9 cellular contexts compared by ENCODE assay signal in genomic region chr22:29369460-29369859, GRCh38. TPM values are rescaled to one million over a fixed set of nuclear protein-coding genes. Genes with fewer than 3 reads are reported as not detected.
A peak's percentile ranks its signal among the peaks of the same experiment; 100 is the strongest.
DNase-seq lines count a peak whose midpoint lies in the region; ATAC-seq, FAIRE-seq and TF ChIP-seq lines count a peak whose summit lies in the region.
"Had no signal": no experiment of that assay in that cellular context is flagged by ENCODE, and none has a peak within 500 bp of the region (broad histone marks: within the 10 kb centered on the region; RNA-seq: fewer than 3 reads in every experiment).

No MANE protein-coding gene starts in this region.

- intact Hi-C loops in sigmoid colon (cut with DNase I) = no loop called here

- TF ChIP-seq CTCF in astrocyte of the cerebellum (IDR thresholded peaks at IDR 0.05; ENCODE audit: low read depth, low read length, missing control alignments) (no peak), hepatocyte (IDR thresholded peaks at IDR 0.05; ENCODE audit: poor library complexity) (no peak), sigmoid colon (IDR thresholded peaks at IDR 0.05) (no peak)

- DNase-seq in H54 (ENCODE audit: insufficient read length, low spot score) = peak; percentile 55
- peak; percentile 73 for DNase-seq in astrocyte of the cerebellum (ENCODE audit: low read depth)
- peak; percentile 77 for DNase-seq in hepatocyte (ENCODE audit: low spot score)
- peak; percentile 89 for DNase-seq in sigmoid colon
- no peak for DNase-seq in kidney glomerular epithelial cell (lab: John Stamatoyannopoulos, UW)

- peaks cover 5% of the 10 kb centered on the region for H4K20me1 ChIP-seq in hepatocyte (ENCODE audit: insufficient read depth, poor library complexity, severe bottlenecking)

- 52% methylated on average over 9 of the region's 9 CpGs for WGBS in hepatocyte (ENCODE audit: low lambda C conversion rate, missing lambda C conversion rate)
- WGBS in sigmoid colon, 2 donors = 75 to 79% methylated on average over 9 of the region's 9 CpGs

- H3K36me3 ChIP-seq in hepatocyte (replicated peaks; ENCODE audit: insufficient read depth, low read depth) (no peaks in the 10 kb centered on the region), sigmoid colon (peaks cover 0 to 7% (median 0%) of the 10 kb centered on the region in 4 donors)

- H3K27me3 ChIP-seq in hepatocyte (no peaks in the 10 kb centered on the region), sigmoid colon (no peaks in the 10 kb centered on the region)

- peaks cover 9% of the 10 kb centered on the region for H3K4me1 ChIP-seq in hepatocyte (ENCODE audit: insufficient read depth)
- H3K4me1 ChIP-seq in sigmoid colon = peaks cover 0 to 10% (median 4%) of the 10 kb centered on the region in 4 donors

- TF ChIP-seq EP300 in sigmoid colon (IDR thresholded peaks at IDR 0.05) = no peak

- H3K9me3 ChIP-seq in hepatocyte (ENCODE audit: low read depth) (no peaks in the 10 kb centered on the region), sigmoid colon (no peaks in the 10 kb centered on the region)

- no peaks in the 10 kb centered on the region for H3K9me2 ChIP-seq in hepatocyte (replicated peaks; ENCODE audit: insufficient read depth)

- peak; percentile 72 for FAIRE-seq in H54 (lab: Jason Lieb, UNC)
- FAIRE-seq: colon had no signal

- ATAC-seq in HG02870 (IDR thresholded peaks at IDR 0.05; ENCODE audit: unreplicated experiment) = no peak
- no peak for ATAC-seq in HG03520 (IDR thresholded peaks at IDR 0.05; ENCODE audit: unreplicated experiment)
- no peak for ATAC-seq in HG02763 (IDR thresholded peaks at IDR 0.05; ENCODE audit: unreplicated experiment)

- peaks cover 29% of the 10 kb centered on the region for H3K79me2 ChIP-seq in hepatocyte

- peak overlapping the region; percentile 51 for H3K27ac ChIP-seq in hepatocyte
- H3K27ac ChIP-seq in sigmoid colon = peak overlapping the region; percentile 40 to 57 (median 48)

- H3K4me3 ChIP-seq in astrocyte of the cerebellum (ENCODE audit: low read depth, low read length) (no peak overlapping the region), hepatocyte (no peak overlapping the region), sigmoid colon (no peak overlapping the region)

- in situ Hi-C loops in astrocyte of the cerebellum (cut with HindIII; ENCODE audit: low sequenced_read_pairs) = no loop called here

- TF ChIP-seq POLR2A in H54 (IDR thresholded peaks at IDR 0.05; ENCODE audit: low read depth, low read length) (no peak), sigmoid colon (IDR thresholded peaks at IDR 0.05) (no peak)

- H3K4me2 ChIP-seq in hepatocyte = no peak overlapping the region

- H2AFZ ChIP-seq in hepatocyte = no peak overlapping the region

RNA-seq across cellular contexts. Expression of gene AP1B1, which starts 18.9 kb away (rescaled TPM):
- total RNA-seq in hepatocyte = 50.1 and 52.0 TPM in 2 replicates
- 44.2 and 46.6 TPM in 2 replicates for polyA plus RNA-seq in hepatocyte
- total RNA-seq in sigmoid colon = 10 to 100 TPM; 33.1 to 55.1 (median 41.4) TPM
- 10 to 100 TPM; 36.6 to 83.2 (median 52.9) TPM for polyA plus RNA-seq in sigmoid colon

RNA-seq across cellular contexts. Expression of gene RASL10A, which starts 54.0 kb away (rescaled TPM):
- 0.33 and 1.7 TPM in 2 replicates for total RNA-seq in hepatocyte
- 5.3 and 6.3 TPM in 2 replicates for polyA plus RNA-seq in hepatocyte
- 1 to 10 TPM in 2 of 4 donors, under 1 TPM in 2; 0.33 to 1.7 (median 0.92) TPM for total RNA-seq in sigmoid colon
- polyA plus RNA-seq in sigmoid colon = 1 to 10 TPM in 1 of 3 donors, not detected in 2; 3.0 TPM
